8 cellular contexts compared by ENCODE assay signal in genomic region chr5:109690456-109691247, GRCh38. TPM values are rescaled to one million over a fixed set of nuclear protein-coding genes. Genes with fewer than 3 reads are reported as not detected.
DNase-seq lines count a peak whose midpoint lies in the region; ATAC-seq and TF ChIP-seq lines count a peak whose summit lies in the region.

No MANE protein-coding gene starts in this region.

- H3K36me3 Mint-ChIP-seq in activated CD4-positive, alpha-beta T cell treated with anti-CD3 and anti-CD28 coated beads, Interleukin-2, amount 10 ng/mL, durations not matched to agents 24 days and 14 days (ENCODE audit: low read depth), result peaks cover 18% of the 10 kb centered on the region

- peaks cover 6% of the 10 kb centered on the region for H3K9me3 Mint-ChIP-seq in activated CD4-positive, alpha-beta T cell treated with anti-CD3 and anti-CD28 coated beads, Interleukin-2, amount 10 ng/mL, durations not matched to agents 24 days and 14 days

- peak overlapping the region; percentile 89 for H3K27ac Mint-ChIP-seq in activated CD4-positive, alpha-beta T cell treated with anti-CD3 and anti-CD28 coated beads, Interleukin-2, amount 10 ng/mL, durations not matched to agents 24 days and 14 days

- DNase-seq in NCI-H226 (peak; percentile 39), kidney tubule cell (ENCODE audit: low spot score) (peak; percentile 75)
- peak; percentile 84 for DNase-seq in activated CD4-positive, alpha-beta T cell treated with anti-CD3 and anti-CD28 coated beads, Interleukin-2, amount 10 ng/mL, durations not matched to agents 24 days and 14 days
- peak; percentile 14 to 26 for DNase-seq in stimulated activated CD4-positive, alpha-beta T cell treated with anti-CD3 and anti-CD28 coated beads, Interleukin-15, amount 100 ng/mL, for 1 hour (ENCODE audit: low read depth in 1 of 2, low spot score in 1 of 2)

- peaks cover 48% of the 10 kb centered on the region for H3K4me1 Mint-ChIP-seq in activated CD4-positive, alpha-beta T cell treated with anti-CD3 and anti-CD28 coated beads, Interleukin-2, amount 10 ng/mL, durations not matched to agents 24 days and 14 days

- intact Hi-C loops in activated CD4-positive, alpha-beta T cell treated with anti-CD3 and anti-CD28 coated beads, Interleukin-2, amount 10 ng/mL, durations not matched to agents 24 days and 14 days (cut with micrococcal nuclease), result loop anchor here (1.0 to 10.0 kb wide), 8 partner anchors 97 to 937 kb away; no protein-coding TSS in a partner anchor

- H3K27ac ChIP-seq in cingulate gyrus (ENCODE audit: low read depth, low read length), result peak overlapping the region; percentile 98

- peak; percentile 60 for TF ChIP-seq CTCF in GM12873 (IDR thresholded peaks at IDR 0.05; ENCODE audit: insufficient read depth, low read depth, low read length, missing control alignments)

- ATAC-seq in HG02798 (IDR thresholded peaks at IDR 0.05; ENCODE audit: poor library complexity, unreplicated experiment) (peak; percentile 16), HG03378 (IDR thresholded peaks at IDR 0.05; ENCODE audit: unreplicated experiment) (no peak)

- H3K27me3 Mint-ChIP-seq in activated CD4-positive, alpha-beta T cell treated with anti-CD3 and anti-CD28 coated beads, Interleukin-2, amount 10 ng/mL, durations not matched to agents 24 days and 14 days, result peaks cover 3% of the 10 kb centered on the region

- H3K4me3 Mint-ChIP-seq in activated CD4-positive, alpha-beta T cell treated with anti-CD3 and anti-CD28 coated beads, Interleukin-2, amount 10 ng/mL, durations not matched to agents 24 days and 14 days, result peak overlapping the region; percentile 93

RNA-seq across cellular contexts. Expression of gene MAN2A1, which starts 0.9 kb away (rescaled TPM):
- 32.9 and 33.6 TPM in 2 replicates for total RNA-seq in activated CD4-positive, alpha-beta T cell treated with anti-CD3 and anti-CD28 coated beads, Interleukin-2, amount 10 ng/mL, durations not matched to agents 24 days and 14 days

Comparison
In these comparisons a context has a peak if more than half of its experiments do, and no peak if none do; other contexts are left out.
1. DNase-seq: peak in every context shown above with its lines; median percentile 84 in activated CD4-positive, alpha-beta T cell treated with anti-CD3 and anti-CD28 coated beads, Interleukin-2, amount 10 ng/mL, durations not matched to agents 24 days and 14 days; 75 in kidney tubule cell; 39 in NCI-H226; 20 in stimulated activated CD4-positive, alpha-beta T cell treated with anti-CD3 and anti-CD28 coated beads, Interleukin-15, amount 100 ng/mL, for 1 hour.